In the genomic region with DNA sequence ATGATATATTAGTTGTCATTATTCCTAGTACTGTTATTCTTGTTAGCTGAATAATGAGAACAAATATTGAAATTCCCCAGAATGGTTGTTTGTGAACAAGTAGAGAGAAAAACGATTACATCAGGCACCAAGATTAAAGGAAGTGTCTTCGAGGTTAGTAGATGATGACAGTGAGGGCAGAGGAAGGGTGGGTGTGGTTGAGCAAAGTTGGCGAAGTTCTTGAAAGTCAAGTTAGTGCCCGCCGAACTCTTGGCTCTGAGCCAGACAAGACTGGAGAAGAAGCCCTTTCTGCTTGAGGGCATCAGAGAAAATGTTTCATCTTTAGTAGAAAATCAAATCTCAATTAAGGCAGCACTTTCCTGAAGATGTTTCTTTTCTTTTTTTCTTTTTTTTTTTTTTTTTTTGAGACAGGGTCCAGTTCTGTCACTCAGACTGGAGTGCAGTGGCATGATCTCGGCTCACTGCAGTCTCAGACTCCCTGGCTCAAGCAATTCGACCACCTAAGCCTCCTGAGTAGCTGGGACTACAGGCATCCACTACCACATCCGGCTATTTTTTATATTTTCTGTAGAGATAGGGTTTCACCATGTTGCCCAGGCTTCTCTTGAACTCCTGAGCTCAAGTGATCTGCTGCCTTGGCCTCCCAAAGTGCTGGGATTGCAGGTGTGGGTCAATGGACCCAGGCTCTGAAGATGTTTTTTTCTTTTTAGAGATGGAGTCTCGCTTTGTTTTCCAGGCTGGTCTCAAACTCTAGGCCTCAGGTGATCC, we compare ENCODE assay signal across 1 cellular context.
TF ChIP-seq lines count a peak whose summit lies in the region.

No MANE protein-coding gene starts in this region.

TF ChIP-seq in HepG2, 621 proteins besides CTCF, POLR2A, EP300 and RAD21 (continued from another document):
- TF ChIP-seq, protein P1, sequence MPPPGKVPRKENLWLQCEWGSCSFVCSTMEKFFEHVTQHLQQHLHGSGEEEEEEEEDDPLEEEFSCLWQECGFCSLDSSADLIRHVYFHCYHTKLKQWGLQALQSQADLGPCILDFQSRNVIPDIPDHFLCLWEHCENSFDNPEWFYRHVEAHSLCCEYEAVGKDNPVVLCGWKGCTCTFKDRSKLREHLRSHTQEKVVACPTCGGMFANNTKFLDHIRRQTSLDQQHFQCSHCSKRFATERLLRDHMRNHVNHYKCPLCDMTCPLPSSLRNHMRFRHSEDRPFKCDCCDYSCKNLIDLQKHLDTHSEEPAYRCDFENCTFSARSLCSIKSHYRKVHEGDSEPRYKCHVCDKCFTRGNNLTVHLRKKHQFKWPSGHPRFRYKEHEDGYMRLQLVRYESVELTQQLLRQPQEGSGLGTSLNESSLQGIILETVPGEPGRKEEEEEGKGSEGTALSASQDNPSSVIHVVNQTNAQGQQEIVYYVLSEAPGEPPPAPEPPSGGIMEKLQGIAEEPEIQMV (CRISPR knock-in tag; IDR thresholded peaks at IDR 0.05; ENCODE audit: low read depth), result no peak
- TF ChIP-seq MYC (CRISPR knock-in tag; IDR thresholded peaks at IDR 0.05; ENCODE audit: borderline replicate concordance) (no peak), MXD4 (CRISPR knock-in tag; IDR thresholded peaks at IDR 0.05) (no peak), TOE1 (CRISPR knock-in tag; IDR thresholded peaks at IDR 0.05) (no peak), SOX5 (CRISPR knock-in tag; IDR thresholded peaks at IDR 0.05; ENCODE audit: borderline replicate concordance) (no peak), HOXA7 (CRISPR knock-in tag; IDR thresholded peaks at IDR 0.05) (no peak), ZBTB26 (CRISPR knock-in tag; IDR thresholded peaks at IDR 0.05; ENCODE audit: borderline replicate concordance) (no peak), TP53 (CRISPR knock-in tag; conservative IDR thresholded peaks at IDR 0.05) (no peak), SMARCE1 (IDR thresholded peaks at IDR 0.05; ENCODE audit: borderline replicate concordance) (no peak), ZNF337 (CRISPR knock-in tag; IDR thresholded peaks at IDR 0.05; ENCODE audit: borderline replicate concordance, low read depth) (no peak)
